Comparison of ENCODE assay signal across 9 cellular contexts in the genomic region with DNA sequence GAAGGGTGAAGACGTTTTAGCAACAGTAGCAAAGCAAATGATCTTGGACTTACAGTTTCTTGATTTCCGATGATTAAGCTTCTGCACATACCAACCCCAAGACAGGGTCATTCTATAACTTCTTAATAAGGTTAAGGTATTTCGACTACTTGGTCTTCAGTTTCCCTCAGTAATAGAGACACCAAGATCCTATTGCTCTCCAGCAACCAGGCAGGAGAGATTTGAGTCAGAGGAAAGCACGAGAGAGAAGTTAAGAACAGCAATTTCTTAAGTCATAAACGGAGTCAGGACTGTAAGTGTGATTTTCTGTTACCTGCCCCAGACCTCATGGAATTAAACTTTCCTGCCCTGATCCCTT.
DNase-seq lines count a peak whose midpoint lies in the region; ATAC-seq, FAIRE-seq and TF ChIP-seq lines count a peak whose summit lies in the region.
"Had no signal": no experiment of that assay in that cellular context is flagged by ENCODE, and none has a peak within 500 bp of the region (broad histone marks: within the 10 kb centered on the region; RNA-seq: fewer than 3 reads in every experiment).

No MANE protein-coding gene starts in this region.

- H3K79me2 ChIP-seq in H1 (ENCODE audit: control insufficient read depth in 1 of 2, insufficient read depth in 2 of 2, low read length in 2 of 2), result no peaks in the 10 kb centered on the region; a peak in 1 of 4 replicates

- POLR2A ChIA-PET in H1 (lab: Charles Lee; ENCODE audit: partially characterized antibody), result no interaction called here

- no peak for TF ChIP-seq RAD21 in H1 (IDR thresholded peaks at IDR 0.05 in 1 of 2, conservative IDR thresholded peaks at IDR 0.05 in 1 of 2; ENCODE audit: low read depth in 2 of 2, low read length in 2 of 2)

- no peak for TF ChIP-seq EP300 in H1 (IDR thresholded peaks at IDR 0.05; ENCODE audit: borderline replicate concordance in 1 of 2, low read depth in 2 of 2, low read length in 2 of 2)

- H3K4me3 ChIP-seq in H1 (ENCODE audit: extremely low read depth in 1 of 4, insufficient read depth in 2 of 4, low read depth in 3 of 4, low read length in 4 of 4), result no peak overlapping the region

- H2AFZ ChIP-seq in H1 (ENCODE audit: low read length), result peak overlapping the region; percentile 72; the same call in 1 of the 2 replicates

- no peaks in the 10 kb centered on the region for H3K79me1 ChIP-seq in H1 (ENCODE audit: low read depth, low read length)

- H2BK20ac ChIP-seq in H1 (ENCODE audit: low read length), result 0 out of 2 replicates have a peak overlapping the region, but pooled peaks have one; percentile 37

- H3K56ac ChIP-seq in H1 (replicated peaks; ENCODE audit: insufficient read length, low read depth, low read length), result no peak overlapping the region

- H4K5ac ChIP-seq in H1 (ENCODE audit: insufficient read length, low read depth, low read length), result no peak overlapping the region

- TF ChIP-seq POLR2A in H1 (IDR thresholded peaks at IDR 0.05; ENCODE audit: control extremely low read depth in 1 of 2, low read depth in 2 of 2, low read length in 2 of 2), result no peak
- no peak for TF ChIP-seq POLR2A in GM18505 (IDR thresholded peaks at IDR 0.05; ENCODE audit: borderline replicate concordance, extremely low read depth, insufficient read depth, insufficient read length)

- H4K20me1 ChIP-seq in H1 (replicated peaks in 1 of 2; ENCODE audit: control insufficient read depth in 1 of 2, insufficient read depth in 2 of 2, low read length in 2 of 2), result no peaks in the 10 kb centered on the region

- no peaks in the 10 kb centered on the region for H3K36me3 Mint-ChIP-seq in stimulated activated memory B cell treated with anti-CD40 and anti-IgM and Interleukin-4, amounts not matched to agents 10 μg/mL and 1 μg/mL and 100 μg/mL, for 72 hours

- H3K27ac Mint-ChIP-seq in stimulated activated memory B cell treated with anti-CD40 and anti-IgM and Interleukin-4, amounts not matched to agents 10 μg/mL and 1 μg/mL and 100 μg/mL, for 72 hours, result peak overlapping the region; percentile 73

- 62% methylated on average over 5 of the region's 5 CpGs; no CpG with 5 or more reads in 1 of the 2 experiments for whole genome bisulfite sequencing in H1 (ENCODE audit: extremely low coverage in 1 of 2, insufficient coverage in 1 of 2, insufficient read length in 1 of 2, insufficient replicate concordance in 2 of 2, low coverage in 1 of 2, low lambda C conversion rate in 2 of 2, missing lambda C conversion rate in 1 of 2), 2 experiments

- no peak overlapping the region for H3K18ac ChIP-seq in H1 (ENCODE audit: extremely low read depth, low read length)

- no peak overlapping the region for H2AK5ac ChIP-seq in H1 (ENCODE audit: low read depth, low read length)

- peak; percentile 23 for ATAC-seq in GM19351 (IDR thresholded peaks at IDR 0.05; ENCODE audit: unreplicated experiment)
- ATAC-seq in HG03135 (IDR thresholded peaks at IDR 0.05; ENCODE audit: unreplicated experiment), result peak; percentile 15
- ATAC-seq in stimulated activated memory B cell treated with anti-CD40 and anti-IgM and Interleukin-4, amounts not matched to agents 10 μg/mL and 1 μg/mL and 100 μg/mL, for 72 hours, result no peak
- ATAC-seq in GM18505 (IDR thresholded peaks at IDR 0.05; ENCODE audit: unreplicated experiment), result no peak

- H3K4me1 ChIP-seq in H1 (replicated peaks in 1 of 4; ENCODE audit: control insufficient read depth in 3 of 4, insufficient read depth in 4 of 4, low read length in 3 of 4), result peaks cover 0 to 10% (median 7%) of the 10 kb centered on the region in 4 experiments; a peak in 6 of 7 replicates

- peaks cover 3% of the 10 kb centered on the region for H3K9me3 Mint-ChIP-seq in stimulated activated memory B cell treated with anti-CD40 and anti-IgM and Interleukin-4, amounts not matched to agents 10 μg/mL and 1 μg/mL and 100 μg/mL, for 72 hours

- CTCF ChIA-PET in H1 (lab: Charles Lee; ENCODE audit: partially characterized antibody), result interaction anchor here (0.8 to 2.9 kb wide), 17 partner anchors 13 to 874 kb away, joined by 3 to 21 read pairs (median 3); no protein-coding TSS in a partner anchor

- no peak for DNase-seq in H1 (ENCODE audit: low read depth in 1 of 2, low spot score in 2 of 2)
- DNase-seq in RPMI8226, result no peak
- DNase-seq in NCI-H1694 treated with DMSO at 0.1 percent for 48 hours (lab: John Stamatoyannopoulos, UW), result no peak
- no peak for DNase-seq in activated CD8-positive, alpha-beta memory T cell treated with anti-CD3 and anti-CD28 coated beads, Interleukin-2, amount 50 U/mL, for 48 hours

- no peak overlapping the region for H2BK12ac ChIP-seq in H1 (ENCODE audit: low read depth, low read length)

- peaks cover 2% of the 10 kb centered on the region; the same call in 1 of the 2 replicates for H3K23me2 ChIP-seq in H1 (ENCODE audit: low read depth, low read length)

- H2BK15ac ChIP-seq in H1 (ENCODE audit: low read length), result no peak overlapping the region

- H3K23ac ChIP-seq in H1 (ENCODE audit: insufficient read length), result no peak overlapping the region

- H3K27me3 Mint-ChIP-seq in stimulated activated memory B cell treated with anti-CD40 and anti-IgM and Interleukin-4, amounts not matched to agents 10 μg/mL and 1 μg/mL and 100 μg/mL, for 72 hours, result peaks cover 52% of the 10 kb centered on the region

- H3K4ac ChIP-seq in H1 (replicated peaks; ENCODE audit: insufficient read length, low read depth, low read length), result no peak overlapping the region

- H3K9ac ChIP-seq in H1 (replicated peaks in 1 of 4; ENCODE audit: extremely low read depth in 1 of 4, low read depth in 3 of 4, low read length in 3 of 4), result no peak overlapping the region

- peaks cover 0 to 6% of the 10 kb centered on the region in 2 experiments; a peak in 1 of 4 replicates for H3K9me3 ChIP-seq in H1 (ENCODE audit: insufficient read depth in 2 of 2, low read depth in 1 of 2, low read length in 1 of 2)
- H3K9me3 ChIP-seq: SJSA1 had no signal

- H3K14ac ChIP-seq in H1 (ENCODE audit: insufficient read length), result no peak overlapping the region

- H4K91ac ChIP-seq in H1 (replicated peaks; ENCODE audit: insufficient read length, low read length), result no peak overlapping the region

- no peaks in the 10 kb centered on the region for H3K36me3 ChIP-seq in H1 (ENCODE audit: control insufficient read depth in 2 of 4, insufficient read depth in 4 of 4, low read length in 3 of 4)
- H3K36me3 ChIP-seq: SJSA1 had no signal

- peaks cover 15% of the 10 kb centered on the region for H3K4me1 Mint-ChIP-seq in stimulated activated memory B cell treated with anti-CD40 and anti-IgM and Interleukin-4, amounts not matched to agents 10 μg/mL and 1 μg/mL and 100 μg/mL, for 72 hours

- no peak overlapping the region for H2BK120ac ChIP-seq in H1 (replicated peaks; ENCODE audit: low read depth, low read length)

- no peaks in the 10 kb centered on the region; a peak in 1 of 7 replicates for H3K27me3 ChIP-seq in H1 (replicated peaks in 1 of 4; ENCODE audit: control insufficient read depth in 3 of 4, extremely low read depth in 1 of 4, insufficient read depth in 3 of 4, low read length in 3 of 4)
- H3K27me3 ChIP-seq: SJSA1 had no signal

- FAIRE-seq in H1 (lab: Jason Lieb, UNC), result no peak

- no peak for TF ChIP-seq CTCF in H1 (IDR thresholded peaks at IDR 0.05; ENCODE audit: control extremely low read depth in 1 of 3, insufficient read depth in 1 of 3, low read depth in 1 of 3, low read length in 3 of 3)

- H4K8ac ChIP-seq in H1 (ENCODE audit: extremely low read depth, insufficient read depth, low read length), result no peak overlapping the region

- H3K4me2 ChIP-seq in H1 (ENCODE audit: insufficient read depth in 1 of 2, low read depth in 2 of 2, low read length in 2 of 2), result peak overlapping the region in 1 of 2 experiments; percentile 14; a peak in 1 of 4 replicates

- H2BK5ac ChIP-seq in H1 (ENCODE audit: low read depth, low read length), result no peak overlapping the region

- peak overlapping the region; percentile 79 for H3K4me3 Mint-ChIP-seq in stimulated activated memory B cell treated with anti-CD40 and anti-IgM and Interleukin-4, amounts not matched to agents 10 μg/mL and 1 μg/mL and 100 μg/mL, for 72 hours

- H3K27ac ChIP-seq in H1 (ENCODE audit: low read depth, low read length), result no peak overlapping the region

TF ChIP-seq in H1, 55 proteins besides CTCF, POLR2A, EP300 and RAD21 (continues in another document):
- no peak for TF ChIP-seq SP1 (IDR thresholded peaks at IDR 0.05; ENCODE audit: low read depth, low read length)
- TF ChIP-seq GABPA (IDR thresholded peaks at IDR 0.05; ENCODE audit: borderline replicate concordance, insufficient read depth, low read length), result no peak
- TF ChIP-seq BACH1 (IDR thresholded peaks at IDR 0.05; ENCODE audit: low read length), result no peak
- TF ChIP-seq SRF (IDR thresholded peaks at IDR 0.05; ENCODE audit: low read depth, low read length), result no peak
- TF ChIP-seq SIX5 (IDR thresholded peaks at IDR 0.05; ENCODE audit: low read depth, low read length), result no peak
- TF ChIP-seq RNF2 (IDR thresholded peaks at IDR 0.05; ENCODE audit: borderline replicate concordance, low read depth, low read length, missing control alignments, poor library complexity, severe bottlenecking), result no peak
- no peak for TF ChIP-seq JUND (IDR thresholded peaks at IDR 0.05; ENCODE audit: low read length)
- TF ChIP-seq RFX5 (IDR thresholded peaks at IDR 0.05; ENCODE audit: borderline replicate concordance, low read depth, low read length), result no peak
- no peak for TF ChIP-seq KDM5A (IDR thresholded peaks at IDR 0.05; ENCODE audit: low read length)
- no peak for TF ChIP-seq SP4 (IDR thresholded peaks at IDR 0.05; ENCODE audit: low read length)
- no peak for TF ChIP-seq RXRA (IDR thresholded peaks at IDR 0.05; ENCODE audit: insufficient read depth, low read depth, low read length)

Comparison
In these comparisons a context has a peak if more than half of its experiments do, and no peak if none do; other contexts are left out.
1. ATAC-seq: peak in GM19351 (single experiment) and HG03135 (single experiment); none in stimulated activated memory B cell treated with anti-CD40 and anti-IgM and Interleukin-4, amounts not matched to agents 10 μg/mL and 1 μg/mL and 100 μg/mL, for 72 hours (single experiment) and GM18505 (single experiment).